ENCODE assay signal across 11 cellular contexts in the genomic region with DNA sequence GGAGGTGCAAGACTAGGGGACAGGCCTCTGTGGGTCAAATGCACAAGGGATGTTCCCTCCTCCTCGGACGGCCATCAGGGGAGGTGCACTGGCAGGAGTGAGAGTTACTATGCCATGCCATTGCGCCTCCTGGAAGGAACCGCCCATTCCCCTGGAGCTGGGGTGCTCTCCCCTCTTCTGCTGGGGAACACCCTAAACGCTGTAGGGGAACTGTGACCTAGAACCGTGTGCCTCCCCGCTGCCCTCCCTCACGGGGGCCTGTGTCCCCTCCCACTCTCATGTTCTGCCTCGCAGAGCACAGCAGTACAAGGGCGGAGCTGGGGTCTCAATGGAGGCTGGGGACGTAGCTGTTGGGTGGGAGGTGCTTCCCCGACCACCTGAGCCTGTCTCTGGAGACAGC. TPM values are rescaled to one million over a fixed set of nuclear protein-coding genes. Genes with fewer than 3 reads are reported as not detected.
"Had no signal": no experiment of that assay in that cellular context is flagged by ENCODE, and none has a peak within 500 bp of the region (broad histone marks: within the 10 kb centered on the region; RNA-seq: fewer than 3 reads in every experiment).

No MANE protein-coding gene starts in this region.

- H3K27ac ChIP-seq: hepatocyte, neural progenitor cell, pancreas had no signal

- H3K4me2 ChIP-seq: hepatocyte, neural progenitor cell, smooth muscle cell had no signal

- H3K4me3 ChIP-seq: hepatocyte, neural progenitor cell, pancreas, smooth muscle cell had no signal

- H3K36me3 ChIP-seq: neural progenitor cell had no signal

- H3K9ac ChIP-seq: neural progenitor cell had no signal

- DNase-seq: activated CD4-positive, alpha-beta T cell treated with anti-CD3 and anti-CD28 coated beads, Interleukin-2, amount 50 U/mL, for 4 hours; activated CD4-positive, CD25-positive, alpha-beta regulatory T cell treated with anti-CD3 and anti-CD28 coated beads, Interleukin-2, amount 50 U/mL, for 72 hours; activated gamma-delta T cell; activated naive CD8-positive, alpha-beta T cell treated with anti-CD3 and anti-CD28 coated beads for 36 hours; activated T-cell treated with anti-CD3 and anti-CD28 coated beads, Interleukin-2, amount 50 U/mL, for 1 hour; effector CD4-positive, alpha-beta T cell; kidney had no signal

- H3K4me1 ChIP-seq: pancreas had no signal

- H3K27me3 ChIP-seq: hepatocyte, neural progenitor cell, pancreas had no signal

- H3K79me2 ChIP-seq: hepatocyte had no signal

- H3K9me3 ChIP-seq: pancreas had no signal

- H2AFZ ChIP-seq: hepatocyte, neural progenitor cell had no signal

- ATAC-seq: pancreas had no signal

RNA-seq across cellular contexts. Expression of gene TMEM59L, which starts 53.6 kb away (rescaled TPM):
- total RNA-seq: activated naive CD8-positive, alpha-beta T cell treated with anti-CD3 and anti-CD28 coated beads for 36 hours had no signal

RNA-seq across cellular contexts. Expression of gene CRLF1, which starts 59.7 kb away (rescaled TPM):
- total RNA-seq: activated naive CD8-positive, alpha-beta T cell treated with anti-CD3 and anti-CD28 coated beads for 36 hours had no signal
